Comparison of ENCODE assay signal across 1 cellular context in the genomic region with DNA sequence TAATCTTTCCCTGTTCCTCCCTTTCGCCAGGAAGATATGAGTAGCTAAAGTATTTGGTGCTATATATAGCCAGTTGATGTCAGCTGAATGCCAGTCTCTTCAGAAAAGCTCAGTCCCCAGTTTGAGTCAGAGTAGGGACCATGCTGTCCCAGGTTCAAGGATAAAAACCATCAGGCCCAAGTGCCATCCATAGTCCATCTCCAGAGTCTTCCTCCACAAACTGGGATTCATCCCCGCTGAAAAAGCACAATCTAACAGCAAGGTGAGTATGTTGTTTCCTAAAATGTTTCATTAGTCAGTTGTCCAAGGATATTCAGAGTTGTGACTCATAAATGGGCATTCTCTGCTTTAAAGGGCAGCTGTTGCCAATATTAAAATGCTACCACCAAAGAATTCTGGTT.
TF ChIP-seq lines count a peak whose summit lies in the region.

A gene (plus strand): TSS at position 112 of the 401 bp plus-strand sequence. CDS start 694 bp downstream, outside the sequence.

TF ChIP-seq in endothelial cell of umbilical vein, 7 proteins besides CTCF, POLR2A, EP300 and RAD21:
- TF ChIP-seq FOS (IDR thresholded peaks at IDR 0.05; ENCODE audit: borderline replicate concordance, insufficient read depth, low read length) (peak; percentile 65), JUN (IDR thresholded peaks at IDR 0.05; ENCODE audit: borderline replicate concordance, insufficient read depth, insufficient read length, low read depth) (peak; percentile 26), EZH2 (IDR thresholded peaks at IDR 0.05; ENCODE audit: borderline replicate concordance, low read depth, low read length, severe bottlenecking) (no peak)
